13 cellular contexts compared by ENCODE assay signal in genomic region chr3:111311126-111311525, GRCh38.
DNase-seq lines count a peak whose midpoint lies in the region; ATAC-seq, FAIRE-seq and TF ChIP-seq lines count a peak whose summit lies in the region.
"Had no signal": no experiment of that assay in that cellular context is flagged by ENCODE, and none has a peak within 500 bp of the region (broad histone marks: within the 10 kb centered on the region; RNA-seq: fewer than 3 reads in every experiment).

No MANE protein-coding gene starts in this region.

- peak overlapping the region; percentile 72 for H3K27ac Mint-ChIP-seq in activated T-helper 17 cell treated with anti-CD3 and anti-CD28 coated beads, Interleukin-2, amount 50 U/mL, for 72 hours
- peak overlapping the region; percentile 76 to 83 for H3K27ac Mint-ChIP-seq in natural killer cell treated with Interleukin-12 subunit alpha and Interleukin-12 subunit beta and Interleukin-15 and Interleukin-18, amount 100 ng/mL, for 72 hours
- H3K27ac Mint-ChIP-seq: stimulated activated naive B cell treated with anti-CD40 and anti-IgM and Interleukin-4, amounts not matched to agents 10 μg/mL and 1 μg/mL and 100 μg/mL, for 72 hours had no signal

- H3K27me3 Mint-ChIP-seq in activated T-helper 17 cell treated with anti-CD3 and anti-CD28 coated beads, Interleukin-2, amount 50 U/mL, for 72 hours = no peaks in the 10 kb centered on the region
- no peaks in the 10 kb centered on the region for H3K27me3 Mint-ChIP-seq in natural killer cell treated with Interleukin-12 subunit alpha and Interleukin-12 subunit beta and Interleukin-15 and Interleukin-18, amount 100 ng/mL, for 72 hours
- H3K27me3 Mint-ChIP-seq: stimulated activated naive B cell treated with anti-CD40 and anti-IgM and Interleukin-4, amounts not matched to agents 10 μg/mL and 1 μg/mL and 100 μg/mL, for 72 hours had no signal

- no peak for TF ChIP-seq CTCF in GM10266 (IDR thresholded peaks at IDR 0.05; ENCODE audit: control insufficient read depth, insufficient read depth, low read depth, missing control alignments)

- DNase-seq in GM18507 (ENCODE audit: extremely low spot score, insufficient read length, low read depth) = no peak
- DNase-seq in natural killer cell treated with Interleukin-12 subunit alpha and Interleukin-12 subunit beta and Interleukin-15 and Interleukin-18, amount 100 ng/mL, for 72 hours (ENCODE audit: low spot score) = no peak
- DNase-seq in GM10266 (ENCODE audit: extremely low spot score) = no peak
- no peak for DNase-seq in NCI-H146 treated with DMSO at 0.1 percent for 48 hours (lab: John Stamatoyannopoulos, UW; ENCODE audit: unreplicated experiment)
- DNase-seq in COLO668 (lab: John Stamatoyannopoulos, UW; ENCODE audit: unreplicated experiment) = no peak
- DNase-seq: GF-D8; H9; Karpas-422; NCI-H1930; stimulated activated naive B cell treated with anti-CD40 and anti-IgM and Interleukin-4, amounts not matched to agents 10 μg/mL and 1 μg/mL and 100 μg/mL, for 72 hours had no signal

- peaks cover 23% of the 10 kb centered on the region for H3K4me1 Mint-ChIP-seq in activated T-helper 17 cell treated with anti-CD3 and anti-CD28 coated beads, Interleukin-2, amount 50 U/mL, for 72 hours
- H3K4me1 Mint-ChIP-seq in natural killer cell treated with Interleukin-12 subunit alpha and Interleukin-12 subunit beta and Interleukin-15 and Interleukin-18, amount 100 ng/mL, for 72 hours (ENCODE audit: low read depth in 2 of 2) = peaks cover 21 to 26% of the 10 kb centered on the region in 2 donors
- H3K4me1 Mint-ChIP-seq: H9 had no signal

- peak; percentile 38 for ATAC-seq in HG03354 (IDR thresholded peaks at IDR 0.05; ENCODE audit: poor library complexity, severe bottlenecking, unreplicated experiment)
- no peak for ATAC-seq in activated T-helper 17 cell treated with anti-CD3 and anti-CD28 coated beads, Interleukin-2, amount 50 U/mL, for 72 hours (replicated peaks)
- ATAC-seq in natural killer cell treated with Interleukin-12 subunit alpha and Interleukin-12 subunit beta and Interleukin-15 and Interleukin-18, amount 100 ng/mL, for 72 hours = peak; percentile 34 to 56
- ATAC-seq: sciatic nerve had no signal

- no peaks in the 10 kb centered on the region for H3K36me3 Mint-ChIP-seq in activated T-helper 17 cell treated with anti-CD3 and anti-CD28 coated beads, Interleukin-2, amount 50 U/mL, for 72 hours (ENCODE audit: low read depth)
- no peaks in the 10 kb centered on the region for H3K36me3 Mint-ChIP-seq in natural killer cell treated with Interleukin-12 subunit alpha and Interleukin-12 subunit beta and Interleukin-15 and Interleukin-18, amount 100 ng/mL, for 72 hours
- H3K36me3 Mint-ChIP-seq: stimulated activated naive B cell treated with anti-CD40 and anti-IgM and Interleukin-4, amounts not matched to agents 10 μg/mL and 1 μg/mL and 100 μg/mL, for 72 hours had no signal

- peak; percentile 48 for FAIRE-seq in GM18507 (lab: Jason Lieb, UNC)

- no peaks in the 10 kb centered on the region for H3K9me3 Mint-ChIP-seq in activated T-helper 17 cell treated with anti-CD3 and anti-CD28 coated beads, Interleukin-2, amount 50 U/mL, for 72 hours
- peaks cover 2% of the 10 kb centered on the region for H3K9me3 Mint-ChIP-seq in natural killer cell treated with Interleukin-12 subunit alpha and Interleukin-12 subunit beta and Interleukin-15 and Interleukin-18, amount 100 ng/mL, for 72 hours
- H3K9me3 Mint-ChIP-seq: H9; stimulated activated naive B cell treated with anti-CD40 and anti-IgM and Interleukin-4, amounts not matched to agents 10 μg/mL and 1 μg/mL and 100 μg/mL, for 72 hours had no signal

- peak overlapping the region; percentile 62 for H3K4me3 Mint-ChIP-seq in activated T-helper 17 cell treated with anti-CD3 and anti-CD28 coated beads, Interleukin-2, amount 50 U/mL, for 72 hours
- peak overlapping the region; percentile 76 for H3K4me3 Mint-ChIP-seq in natural killer cell treated with Interleukin-12 subunit alpha and Interleukin-12 subunit beta and Interleukin-15 and Interleukin-18, amount 100 ng/mL, for 72 hours
- H3K4me3 Mint-ChIP-seq: H9; stimulated activated naive B cell treated with anti-CD40 and anti-IgM and Interleukin-4, amounts not matched to agents 10 μg/mL and 1 μg/mL and 100 μg/mL, for 72 hours had no signal
